ENCODE assay signal across 1 cellular context in the genomic region with DNA sequence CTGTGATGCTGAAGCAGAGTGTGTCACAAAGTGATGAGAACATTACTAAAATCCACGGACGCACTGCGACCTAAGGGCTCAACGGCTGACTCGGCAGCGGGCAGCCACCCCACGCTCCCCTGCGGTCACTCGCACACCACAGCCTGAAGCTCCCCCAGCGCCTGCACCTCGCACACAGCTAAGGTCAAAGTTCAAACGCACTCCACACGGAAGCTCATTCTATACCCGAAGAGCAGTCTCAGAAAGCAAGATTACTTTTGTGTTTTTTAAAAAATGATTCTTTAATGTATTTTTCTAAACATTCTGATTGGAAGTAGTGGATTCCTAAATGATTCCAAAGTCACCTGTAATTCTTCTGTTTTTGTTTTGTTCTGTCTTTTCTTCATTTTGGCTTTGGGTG.
TF ChIP-seq lines count a peak whose summit lies in the region.

No MANE protein-coding gene starts in this region.

TF ChIP-seq in HepG2, 621 proteins besides CTCF, POLR2A, EP300 and RAD21 (continued from another document):
- TF ChIP-seq PAXIP1 (CRISPR knock-in tag; conservative IDR thresholded peaks at IDR 0.05) (peak; percentile 51; the same call in 1 of the 2 replicates), ZBTB33 (CRISPR knock-in tag; IDR thresholded peaks at IDR 0.05) (peak; percentile 74), BATF2 (CRISPR knock-in tag; IDR thresholded peaks at IDR 0.05) (no peak), SNAPC2 (CRISPR knock-in tag; IDR thresholded peaks at IDR 0.05) (no peak), ZBTB3 (CRISPR knock-in tag; IDR thresholded peaks at IDR 0.05; ENCODE audit: borderline replicate concordance, low read depth) (no peak), SPEN (CRISPR knock-in tag; IDR thresholded peaks at IDR 0.05; ENCODE audit: low read depth) (peak; percentile 33; the same call in 1 of the 2 replicates), ZNF30 (CRISPR knock-in tag; IDR thresholded peaks at IDR 0.05) (no peak), ZNF512B (CRISPR knock-in tag; IDR thresholded peaks at IDR 0.05; ENCODE audit: borderline replicate concordance) (no peak), ZNF607 (CRISPR knock-in tag; IDR thresholded peaks at IDR 0.05; ENCODE audit: borderline replicate concordance) (no peak), FOXA3 (CRISPR knock-in tag; IDR thresholded peaks at IDR 0.05) (no peak), ZNF513 (CRISPR knock-in tag; conservative IDR thresholded peaks at IDR 0.05) (no peak), NR2F2 (IDR thresholded peaks at IDR 0.05; ENCODE audit: borderline replicate concordance, low read depth) (no peak), REPIN1 (CRISPR knock-in tag; IDR thresholded peaks at IDR 0.05; ENCODE audit: borderline replicate concordance, low read depth) (no peak), CBX5 (CRISPR knock-in tag; IDR thresholded peaks at IDR 0.05; ENCODE audit: borderline replicate concordance) (0 out of 2 replicates have a peak, but pooled peaks have one; percentile 30), POGZ (CRISPR knock-in tag; IDR thresholded peaks at IDR 0.05) (no peak), ZNF496 (CRISPR knock-in tag; IDR thresholded peaks at IDR 0.05; ENCODE audit: insufficient replicate concordance) (no peak), ZBTB8A (CRISPR knock-in tag; IDR thresholded peaks at IDR 0.05; ENCODE audit: borderline replicate concordance, low read depth) (no peak), ZNF562 (CRISPR knock-in tag; IDR thresholded peaks at IDR 0.05; ENCODE audit: borderline replicate concordance) (no peak), ZNF709 (CRISPR knock-in tag; IDR thresholded peaks at IDR 0.05) (no peak), NR2C2 (CRISPR knock-in tag; IDR thresholded peaks at IDR 0.05; ENCODE audit: borderline replicate concordance) (peak; percentile 83), NR1H2 (CRISPR knock-in tag; IDR thresholded peaks at IDR 0.05; ENCODE audit: borderline replicate concordance, low read depth) (no peak), MXI1 (IDR thresholded peaks at IDR 0.05; ENCODE audit: borderline replicate concordance, low read depth, low read length) (no peak), BRD4 (CRISPR knock-in tag; IDR thresholded peaks at IDR 0.05) (no peak), HNF4A (CRISPR knock-in tag; IDR thresholded peaks at IDR 0.05) (peak; percentile 81), CAMTA2 (CRISPR knock-in tag; IDR thresholded peaks at IDR 0.05; ENCODE audit: borderline replicate concordance) (no peak), NFE2L2 (IDR thresholded peaks at IDR 0.05; ENCODE audit: low read length) (no peak), IRX3 (CRISPR knock-in tag; IDR thresholded peaks at IDR 0.05; ENCODE audit: borderline replicate concordance, low read depth) (no peak), MEF2D (CRISPR knock-in tag; IDR thresholded peaks at IDR 0.05) (no peak)
- TF ChIP-seq, protein P1, sequence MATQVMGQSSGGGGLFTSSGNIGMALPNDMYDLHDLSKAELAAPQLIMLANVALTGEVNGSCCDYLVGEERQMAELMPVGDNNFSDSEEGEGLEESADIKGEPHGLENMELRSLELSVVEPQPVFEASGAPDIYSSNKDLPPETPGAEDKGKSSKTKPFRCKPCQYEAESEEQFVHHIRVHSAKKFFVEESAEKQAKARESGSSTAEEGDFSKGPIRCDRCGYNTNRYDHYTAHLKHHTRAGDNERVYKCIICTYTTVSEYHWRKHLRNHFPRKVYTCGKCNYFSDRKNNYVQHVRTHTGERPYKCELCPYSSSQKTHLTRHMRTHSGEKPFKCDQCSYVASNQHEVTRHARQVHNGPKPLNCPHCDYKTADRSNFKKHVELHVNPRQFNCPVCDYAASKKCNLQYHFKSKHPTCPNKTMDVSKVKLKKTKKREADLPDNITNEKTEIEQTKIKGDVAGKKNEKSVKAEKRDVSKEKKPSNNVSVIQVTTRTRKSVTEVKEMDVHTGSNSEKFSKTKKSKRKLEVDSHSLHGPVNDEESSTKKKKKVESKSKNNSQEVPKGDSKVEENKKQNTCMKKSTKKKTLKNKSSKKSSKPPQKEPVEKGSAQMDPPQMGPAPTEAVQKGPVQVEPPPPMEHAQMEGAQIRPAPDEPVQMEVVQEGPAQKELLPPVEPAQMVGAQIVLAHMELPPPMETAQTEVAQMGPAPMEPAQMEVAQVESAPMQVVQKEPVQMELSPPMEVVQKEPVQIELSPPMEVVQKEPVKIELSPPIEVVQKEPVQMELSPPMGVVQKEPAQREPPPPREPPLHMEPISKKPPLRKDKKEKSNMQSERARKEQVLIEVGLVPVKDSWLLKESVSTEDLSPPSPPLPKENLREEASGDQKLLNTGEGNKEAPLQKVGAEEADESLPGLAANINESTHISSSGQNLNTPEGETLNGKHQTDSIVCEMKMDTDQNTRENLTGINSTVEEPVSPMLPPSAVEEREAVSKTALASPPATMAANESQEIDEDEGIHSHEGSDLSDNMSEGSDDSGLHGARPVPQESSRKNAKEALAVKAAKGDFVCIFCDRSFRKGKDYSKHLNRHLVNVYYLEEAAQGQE (IDR thresholded peaks at IDR 0.05; ENCODE audit: borderline replicate concordance in 1 of 2, low read depth in 1 of 2, low read length in 2 of 2), result no peak
- TF ChIP-seq, protein P2, sequence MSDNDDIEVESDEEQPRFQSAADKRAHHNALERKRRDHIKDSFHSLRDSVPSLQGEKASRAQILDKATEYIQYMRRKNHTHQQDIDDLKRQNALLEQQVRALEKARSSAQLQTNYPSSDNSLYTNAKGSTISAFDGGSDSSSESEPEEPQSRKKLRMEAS (IDR thresholded peaks at IDR 0.05), result 0 out of 2 replicates have a peak, but pooled peaks have one; percentile 38
- TF ChIP-seq, protein P3, sequence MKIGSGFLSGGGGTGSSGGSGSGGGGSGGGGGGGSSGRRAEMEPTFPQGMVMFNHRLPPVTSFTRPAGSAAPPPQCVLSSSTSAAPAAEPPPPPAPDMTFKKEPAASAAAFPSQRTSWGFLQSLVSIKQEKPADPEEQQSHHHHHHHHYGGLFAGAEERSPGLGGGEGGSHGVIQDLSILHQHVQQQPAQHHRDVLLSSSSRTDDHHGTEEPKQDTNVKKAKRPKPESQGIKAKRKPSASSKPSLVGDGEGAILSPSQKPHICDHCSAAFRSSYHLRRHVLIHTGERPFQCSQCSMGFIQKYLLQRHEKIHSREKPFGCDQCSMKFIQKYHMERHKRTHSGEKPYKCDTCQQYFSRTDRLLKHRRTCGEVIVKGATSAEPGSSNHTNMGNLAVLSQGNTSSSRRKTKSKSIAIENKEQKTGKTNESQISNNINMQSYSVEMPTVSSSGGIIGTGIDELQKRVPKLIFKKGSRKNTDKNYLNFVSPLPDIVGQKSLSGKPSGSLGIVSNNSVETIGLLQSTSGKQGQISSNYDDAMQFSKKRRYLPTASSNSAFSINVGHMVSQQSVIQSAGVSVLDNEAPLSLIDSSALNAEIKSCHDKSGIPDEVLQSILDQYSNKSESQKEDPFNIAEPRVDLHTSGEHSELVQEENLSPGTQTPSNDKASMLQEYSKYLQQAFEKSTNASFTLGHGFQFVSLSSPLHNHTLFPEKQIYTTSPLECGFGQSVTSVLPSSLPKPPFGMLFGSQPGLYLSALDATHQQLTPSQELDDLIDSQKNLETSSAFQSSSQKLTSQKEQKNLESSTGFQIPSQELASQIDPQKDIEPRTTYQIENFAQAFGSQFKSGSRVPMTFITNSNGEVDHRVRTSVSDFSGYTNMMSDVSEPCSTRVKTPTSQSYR (CRISPR knock-in tag; IDR thresholded peaks at IDR 0.05; ENCODE audit: borderline replicate concordance), result 0 out of 2 replicates have a peak, but pooled peaks have one; percentile 9
